In the genomic region with DNA sequence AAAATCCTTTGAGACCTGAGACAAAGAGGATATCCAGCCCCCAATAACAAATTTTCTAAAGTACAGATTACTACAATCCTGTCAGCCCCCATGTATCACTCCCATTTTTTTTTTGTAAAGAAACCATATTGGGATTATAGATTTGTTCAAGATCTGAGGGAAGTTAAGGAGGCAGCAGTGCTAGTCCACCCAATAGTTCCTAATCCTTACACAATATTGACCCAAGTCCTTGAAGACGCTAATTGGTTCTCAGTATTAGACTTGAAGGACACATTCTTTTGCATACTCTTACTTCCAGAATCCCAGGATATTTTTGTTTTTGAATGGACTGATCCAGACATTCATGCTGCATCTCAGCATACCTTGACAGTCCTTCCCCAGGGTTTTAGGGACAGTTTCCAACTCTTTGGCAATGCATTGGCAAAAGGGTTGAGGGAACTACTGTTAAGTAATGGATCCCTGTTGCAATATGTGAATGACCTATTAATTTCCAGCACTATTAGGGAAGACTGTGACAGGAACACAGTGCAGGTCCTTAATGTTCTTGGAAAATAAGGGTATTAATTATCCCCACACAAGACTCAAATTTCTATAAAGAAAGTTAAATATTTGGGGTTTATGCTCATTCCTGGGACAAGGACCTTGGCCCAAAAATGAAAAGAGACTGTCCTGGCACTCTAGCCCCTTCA, we compare ENCODE assay signal across 9 cellular contexts.
"Had no signal": no experiment of that assay in that cellular context is flagged by ENCODE, and none has a peak within 500 bp of the region (broad histone marks: within the 10 kb centered on the region; RNA-seq: fewer than 3 reads in every experiment).

No MANE protein-coding gene starts in this region.

- DNase-seq: GM23248, GOT3, H7, H9, HCEC 1CT, HFFc6 had no signal

- ATAC-seq: GM23338, HCT116 had no signal

- H3K9me3 ChIP-seq: HAP-1 had no signal

- H3K36me3 ChIP-seq: HAP-1 had no signal

- H3K4me3 ChIP-seq: GM23248, GM23338, HAP-1 had no signal

- H3K27ac ChIP-seq: GM23248 had no signal
